28 cellular contexts compared by ENCODE assay signal in genomic region chr10:119821172-119821571, GRCh38. TPM values are rescaled to one million over a fixed set of nuclear protein-coding genes. Genes with fewer than 3 reads are reported as not detected.
DNase-seq lines count a peak whose midpoint lies in the region; ATAC-seq, FAIRE-seq and TF ChIP-seq lines count a peak whose summit lies in the region.
"Had no signal": no experiment of that assay in that cellular context is flagged by ENCODE, and none has a peak within 500 bp of the region (broad histone marks: within the 10 kb centered on the region; RNA-seq: fewer than 3 reads in every experiment).

No MANE protein-coding gene starts in this region.

- TF ChIP-seq RAD21 in K562 (CRISPR knock-in tag; conservative IDR thresholded peaks at IDR 0.05 in 1 of 2, IDR thresholded peaks at IDR 0.05 in 1 of 2) = no peak

- intact Hi-C loops in K562 (cut with micrococcal nuclease) (no loop called here), aorta (cut with DNase I) (no loop called here)

- WGBS in K562 (ENCODE audit: insufficient coverage, low coverage, missing lambda C conversion rate) = 46% methylated on average over 4 of the region's 4 CpGs
- 65 to 73% methylated on average over 4 of the region's 4 CpGs for WGBS in aorta, 2 donors

- H3K9me3 Mint-ChIP-seq in nephron = no peaks in the 10 kb centered on the region
- H3K9me3 Mint-ChIP-seq: activated T-helper 17 cell treated with anti-CD3 and anti-CD28 coated beads, Interleukin-2, amount 50 U/mL, for 72 hours; effector memory CD8-positive, alpha-beta T cell; memory B cell had no signal

- peak overlapping the region; percentile 96; the same call in 1 of the 2 replicates for H3K9ac ChIP-seq in ES-I3 (ENCODE audit: low read depth, low read length)
- H3K9ac ChIP-seq in K562 (ENCODE audit: insufficient read depth in 1 of 2, low read depth in 2 of 2, low read length in 2 of 2) = no peak overlapping the region

- no TSS peak for BruUV-seq in K562 (replicated peaks; lab: Mats Ljungman, UMichigan)

- POLR2A ChIA-PET in K562 (lab: Yijun Ruan, JAX) = no interaction called here

- H3K4me2 ChIP-seq in K562 (ENCODE audit: insufficient read depth, low read length) = no peak overlapping the region

- peaks cover 16% of the 10 kb centered on the region for H3K4me1 Mint-ChIP-seq in nephron
- H3K4me1 Mint-ChIP-seq: activated T-helper 17 cell treated with anti-CD3 and anti-CD28 coated beads, Interleukin-2, amount 50 U/mL, for 72 hours; memory B cell had no signal

- TF ChIP-seq POLR2A in K562 (conservative IDR thresholded peaks at IDR 0.05) = no peak

- CTCF ChIA-PET in K562 (lab: Yijun Ruan, JAX; ENCODE audit: low intra/inter-chr PET ratio) = no interaction called here

- no peaks in the 10 kb centered on the region for H3K4me1 ChIP-seq in ES-I3 (ENCODE audit: insufficient read depth, low read length)
- H3K4me1 ChIP-seq in K562 (replicated peaks in 1 of 2; ENCODE audit: control insufficient read depth in 2 of 2, insufficient read depth in 2 of 2, low read length in 2 of 2) = no peaks in the 10 kb centered on the region
- H3K4me1 ChIP-seq in aorta (ENCODE audit: control insufficient read depth in 1 of 2, insufficient read depth in 2 of 2, low read length in 2 of 2) = no peaks in the 10 kb centered on the region
- no peaks in the 10 kb centered on the region for H3K4me1 ChIP-seq in BE2C
- H3K4me1 ChIP-seq: HAP-1, pancreas had no signal

- peaks cover 45% of the 10 kb centered on the region for H3K36me3 Mint-ChIP-seq in nephron (ENCODE audit: low read depth)

- H3K27ac ChIP-seq in K562 (ENCODE audit: extremely low read depth, low read depth, low read length) (no peak overlapping the region), aorta (ENCODE audit: low read depth in 1 of 2, low read length in 2 of 2) (no peak overlapping the region)
- H3K27ac ChIP-seq: C4-2B, esophagus squamous epithelium, pancreas, SK-N-MC, VCaP had no signal

- in situ Hi-C loops in K562 (cut with MboI) = no loop called here

- ATAC-seq in K562 = no peak
- no peak for ATAC-seq in aorta (ENCODE audit: low FRiP score)
- ATAC-seq: activated T-helper 17 cell treated with anti-CD3 and anti-CD28 coated beads, Interleukin-2, amount 50 U/mL, for 72 hours; effector memory CD8-positive, alpha-beta T cell; pancreas; right cardiac atrium had no signal

- no peaks in the 10 kb centered on the region for H3K79me2 ChIP-seq in K562 (ENCODE audit: control insufficient read depth, insufficient read depth, low read length)

- no peak overlapping the region for H2AFZ ChIP-seq in K562 (ENCODE audit: low read depth, low read length)

- no peaks in the 10 kb centered on the region for H3K9me3 ChIP-seq in ES-I3 (ENCODE audit: control insufficient read depth, insufficient read depth, low read length)
- no peaks in the 10 kb centered on the region for H3K9me3 ChIP-seq in K562 (replicated peaks; ENCODE audit: control insufficient read depth, insufficient read depth, low read depth, low read length)
- no peaks in the 10 kb centered on the region for H3K9me3 ChIP-seq in aorta (ENCODE audit: control insufficient read depth, low read length)
- no peaks in the 10 kb centered on the region for H3K9me3 ChIP-seq in BE2C
- H3K9me3 ChIP-seq: esophagus squamous epithelium, HAP-1, pancreas had no signal

- H3K9me1 ChIP-seq in K562 (ENCODE audit: control insufficient read depth, insufficient read depth, low read length) = no peaks in the 10 kb centered on the region

- no peaks in the 10 kb centered on the region for H3K27me3 Mint-ChIP-seq in nephron (ENCODE audit: low read depth)
- H3K27me3 Mint-ChIP-seq: activated naive CD8-positive, alpha-beta T cell; activated T-helper 17 cell treated with anti-CD3 and anti-CD28 coated beads, Interleukin-2, amount 50 U/mL, for 72 hours; effector memory CD8-positive, alpha-beta T cell; memory B cell had no signal

- TF ChIP-seq CTCF in K562 (IDR thresholded peaks at IDR 0.05 in 2 of 3, conservative IDR thresholded peaks at IDR 0.05 in 1 of 3; ENCODE audit: insufficient read depth in 2 of 3, low read depth in 1 of 3, low read length in 3 of 3) (no peak), nephron (IDR thresholded peaks at IDR 0.05; ENCODE audit: unreplicated experiment in 3 of 3) (no peak), BE2C (IDR thresholded peaks at IDR 0.05; ENCODE audit: low read depth, low read length) (no peak)

- no peak for TF ChIP-seq EP300 in K562 (IDR thresholded peaks at IDR 0.05; ENCODE audit: low read length)

- H3K27ac Mint-ChIP-seq in nephron = no peak overlapping the region
- H3K27ac Mint-ChIP-seq: activated naive CD8-positive, alpha-beta T cell; activated T-helper 17 cell treated with anti-CD3 and anti-CD28 coated beads, Interleukin-2, amount 50 U/mL, for 72 hours; effector memory CD8-positive, alpha-beta T cell; memory B cell had no signal

- H3K36me3 ChIP-seq in ES-I3 (ENCODE audit: insufficient read depth, low read length) = peaks cover 18% of the 10 kb centered on the region
- no peaks in the 10 kb centered on the region for H3K36me3 ChIP-seq in K562 (ENCODE audit: control insufficient read depth, insufficient read depth, low read length)
- no peaks in the 10 kb centered on the region for H3K36me3 ChIP-seq in aorta (ENCODE audit: control insufficient read depth in 1 of 2, insufficient read depth in 2 of 2, low read length in 1 of 2)
- no peaks in the 10 kb centered on the region for H3K36me3 ChIP-seq in BE2C
- H3K36me3 ChIP-seq: HAP-1 had no signal

- H3K4me3 Mint-ChIP-seq in nephron = peak overlapping the region; percentile 34 to 71 (median 52)
- H3K4me3 Mint-ChIP-seq: activated naive CD8-positive, alpha-beta T cell; activated T-helper 17 cell treated with anti-CD3 and anti-CD28 coated beads, Interleukin-2, amount 50 U/mL, for 72 hours; effector memory CD8-positive, alpha-beta T cell; memory B cell had no signal

- no peaks in the 10 kb centered on the region for H3K27me3 ChIP-seq in K562 (ENCODE audit: control insufficient read depth in 2 of 2, insufficient read depth in 2 of 2, low read length in 2 of 2)
- no peaks in the 10 kb centered on the region for H3K27me3 ChIP-seq in aorta (ENCODE audit: control insufficient read depth in 1 of 2, insufficient read depth in 2 of 2, low read length in 1 of 2)
- H3K27me3 ChIP-seq in BE2C = no peaks in the 10 kb centered on the region
- H3K27me3 ChIP-seq: esophagus squamous epithelium, pancreas had no signal

- no peaks in the 10 kb centered on the region for H4K20me1 ChIP-seq in K562 (replicated peaks; ENCODE audit: control insufficient read depth, insufficient read depth, low read length)

- H3K4me3 ChIP-seq in K562 = no peak overlapping the region
- no peak overlapping the region for H3K4me3 ChIP-seq in aorta (ENCODE audit: low read length in 2 of 2)
- no peak overlapping the region for H3K4me3 ChIP-seq in BE2C (ENCODE audit: low read depth, low read length)
- H3K4me3 ChIP-seq: esophagus squamous epithelium, HAP-1, pancreas, SK-N-MC had no signal

- no peak for FAIRE-seq in K562 (lab: Jason Lieb, UNC)
- FAIRE-seq: D721Med, pancreas had no signal

- DNase-seq in LHCN-M2 (ENCODE audit: low read depth) (peak; percentile 12), K562 (ENCODE audit: extremely low read depth in 1 of 4, low spot score in 3 of 4) (no peak), aorta (no peak), DMS153 (lab: John Stamatoyannopoulos, UW) (no peak), BE2C (no peak), middle frontal gyrus (ENCODE audit: extremely low spot score, low spot score) (no peak)
- DNase-seq: ACHN; activated CD4-positive, alpha-beta T cell treated with anti-CD3 and anti-CD28 coated beads, Interleukin-2, amount 50 U/mL, for 1 hour; effector memory CD8-positive, alpha-beta T cell; esophagus squamous epithelium; KG1; NCI-H1048; NCI-H187 treated with DMSO at 0.1 percent for 48 hours; NCI-H226; NCI-H748 treated with DMSO at 0.1 percent for 48 hours; pancreas; right cardiac atrium; trophoblast cell had no signal

TF ChIP-seq in K562, 482 proteins besides CTCF, POLR2A, EP300 and RAD21:
- TF ChIP-seq CC2D1A (IDR thresholded peaks at IDR 0.05) (no peak), MEIS2 (IDR thresholded peaks at IDR 0.05; ENCODE audit: partially characterized antibody) (peak; percentile 40)

RNA-seq across cellular contexts. Expression of gene MCMBP, which starts 51.5 kb away (rescaled TPM):
- 68.0 and 80.1 TPM in 2 replicates for total RNA-seq in LHCN-M2 (2014; rRNA removed)
- 28.0 TPM for polyA plus RNA-seq in LHCN-M2 (2012)
- 20.9 and 35.4 TPM in 2 replicates for total RNA-seq in K562 (2011; cell fraction: chromatin; rRNA removed; ENCODE audit: low replicate concordance)
- total RNA-seq in K562 (2011; cell fraction: nucleolus; rRNA removed) = 12.2 and 13.3 TPM in 2 replicates
- 18.7 and 24.8 TPM in 2 replicates for total RNA-seq in K562 (2011; cell fraction: nucleoplasm; rRNA removed)
- 43.0 and 44.0 TPM in 2 replicates for total RNA-seq in K562 (2014; rRNA removed)
- 50.5 and 59.0 TPM in 2 replicates for total RNA-seq in K562 (2014; rRNA removed; fragmentation: Illumina TruSeq; extraction: Trizol)
- total RNA-seq in K562 (2015; rRNA removed; fragmentation: Illumina TruSeq; extraction: Trizol) = 49.1 and 51.2 TPM in 2 replicates
- 50.8 and 51.2 TPM in 2 replicates for total RNA-seq in K562 (2021)
- 51.1 and 74.3 TPM in 2 replicates for polyA plus RNA-seq in K562 (2011; rRNA removed)
- 37.0 and 50.9 TPM in 2 replicates for polyA plus RNA-seq in K562 (2011; cell fraction: cytosol; rRNA removed)
- polyA plus RNA-seq in K562 (2011; cell fraction: nucleus; rRNA removed) = 25.1 and 37.5 TPM in 2 replicates
- polyA plus RNA-seq in K562 (2012) = 36.2 and 42.5 TPM in 2 replicates
- polyA plus RNA-seq in K562 (2014; fragmentation: Illumina TruSeq; extraction: Trizol) = 49.9 and 54.6 TPM in 2 replicates
- polyA plus RNA-seq in K562 (2014; fragmentation: Nextera tagmentation; extraction: Ambion mirVana) = 10 to 100 TPM; 11.2 to 15.4 TPM
- polyA plus RNA-seq in K562 (2014; rRNA removed) = 42.6 and 43.3 TPM in 2 replicates
- polyA minus RNA-seq in K562 (2011; rRNA and poly(A)+ RNA removed) = 81.7 and 93.1 TPM in 2 replicates
- polyA minus RNA-seq in K562 (2011; cell fraction: cytosol; rRNA and poly(A)+ RNA removed) = 28.6 and 37.4 TPM in 2 replicates
- polyA minus RNA-seq in K562 (2011; cell fraction: nucleus; rRNA and poly(A)+ RNA removed) = 13.1 and 27.3 TPM in 2 replicates
- 10 to 100 TPM; 44.7 to 46.1 TPM for total RNA-seq in aorta
- 10 to 100 TPM; 17.4 to 21.5 TPM for polyA plus RNA-seq in aorta
- 39.7 TPM for polyA plus RNA-seq in BE2C (2012; ENCODE audit: insufficient read depth, insufficient read length, low read depth)
